Comparison of ENCODE assay signal across 19 cellular contexts in genomic region chr10:57919864-57920263, GRCh38.
A peak's percentile ranks its signal among the peaks of the same experiment; 100 is the strongest.
DNase-seq lines count a peak whose midpoint lies in the region; ATAC-seq, FAIRE-seq and TF ChIP-seq lines count a peak whose summit lies in the region.
"Had no signal": no experiment of that assay in that cellular context is flagged by ENCODE, and none has a peak within 500 bp of the region (broad histone marks: within the 10 kb centered on the region; RNA-seq: fewer than 3 reads in every experiment).

No MANE protein-coding gene starts in this region.

- H3K27ac ChIP-seq in pancreas, result no peak overlapping the region

- H3K27me3 ChIP-seq in bronchial epithelial cell (ENCODE audit: control insufficient read depth, insufficient read depth, low read length), result no peaks in the 10 kb centered on the region
- no peaks in the 10 kb centered on the region for H3K27me3 ChIP-seq in pancreas

- no peaks in the 10 kb centered on the region for H3K4me1 ChIP-seq in pancreas

- DNase-seq in DMS53 treated with DMSO at 0.1 percent for 48 hours (lab: John Stamatoyannopoulos, UW; ENCODE audit: unreplicated experiment) (peak; percentile 63), NCI-H460 (ENCODE audit: extremely low read depth, low read depth) (peak; percentile 3), bronchial epithelial cell (ENCODE audit: low read depth) (peak; percentile 66), pancreas (no peak), AML-193 (lab: John Stamatoyannopoulos, UW) (no peak)
- no peak for DNase-seq in activated T-helper 1 cell treated with anti-CD3 and anti-CD28 coated beads, Interleukin-12 subunit alpha, Interleukin-12 subunit beta, Interleukin-2, Interleukin-4 antibody, amounts not matched to agents 30 ng/mL and 10 ng/mL and 1 ng/mL, durations not matched to agents 14 hours and 24 hours and 36 hours (ENCODE audit: low spot score)
- DNase-seq: C1 segment of cervical spinal cord, DMS79 treated with DMSO at 0.1 percent for 48 hours, HCEC 1CT, NCI-H1105, NCI-H2029 treated with DMSO at 0.1 percent for 48 hours, NCI-H345, NCI-H524 treated with DMSO at 0.1 percent for 48 hours, SHP77 treated with DMSO at 0.1 percent for 48 hours had no signal

- H3K9me3 Mint-ChIP-seq in activated T-helper 1 cell treated with anti-CD3 and anti-CD28 coated beads, Interleukin-12 subunit alpha, Interleukin-12 subunit beta, Interleukin-2, Interleukin-4 antibody, amounts not matched to agents 30 ng/mL and 10 ng/mL and 1 ng/mL, durations not matched to agents 14 hours and 24 hours and 36 hours, result no peaks in the 10 kb centered on the region
- H3K9me3 Mint-ChIP-seq: GM23338 had no signal

- no peaks in the 10 kb centered on the region for H3K4me1 Mint-ChIP-seq in activated T-helper 1 cell treated with anti-CD3 and anti-CD28 coated beads, Interleukin-12 subunit alpha, Interleukin-12 subunit beta, Interleukin-2, Interleukin-4 antibody, amounts not matched to agents 30 ng/mL and 10 ng/mL and 1 ng/mL, durations not matched to agents 14 hours and 24 hours and 36 hours (ENCODE audit: low read depth)

- peak in 1 of 4 donors; percentile 27 for ATAC-seq in pancreas
- no peak for ATAC-seq in GM19351 (IDR thresholded peaks at IDR 0.05; ENCODE audit: unreplicated experiment)
- ATAC-seq: GM23338, K562, SK-N-SH treated with all-trans-retinoic acid at 6 μM for 48 hours had no signal

- no peaks in the 10 kb centered on the region for H3K27me3 Mint-ChIP-seq in activated T-helper 1 cell treated with anti-CD3 and anti-CD28 coated beads, Interleukin-12 subunit alpha, Interleukin-12 subunit beta, Interleukin-2, Interleukin-4 antibody, amounts not matched to agents 30 ng/mL and 10 ng/mL and 1 ng/mL, durations not matched to agents 14 hours and 24 hours and 36 hours (ENCODE audit: insufficient read depth)

- H3K4me3 Mint-ChIP-seq in activated T-helper 1 cell treated with anti-CD3 and anti-CD28 coated beads, Interleukin-12 subunit alpha, Interleukin-12 subunit beta, Interleukin-2, Interleukin-4 antibody, amounts not matched to agents 30 ng/mL and 10 ng/mL and 1 ng/mL, durations not matched to agents 14 hours and 24 hours and 36 hours, result no peak overlapping the region
- H3K4me3 Mint-ChIP-seq: GM23338 had no signal

- no peaks in the 10 kb centered on the region for H3K36me3 ChIP-seq in bronchial epithelial cell (ENCODE audit: control insufficient read depth, insufficient read depth, low read length)
- H3K36me3 ChIP-seq in pancreas, result no peaks in the 10 kb centered on the region

- 67 to 78% methylated on average over 1 of the region's 1 CpG for WGBS in pancreas, 2 donors

- H3K4me3 ChIP-seq in bronchial epithelial cell (ENCODE audit: low read depth, low read length), result no peak overlapping the region
- H3K4me3 ChIP-seq in pancreas, result no peak overlapping the region
- H3K4me3 ChIP-seq: GM23338, K562 had no signal

- no peak overlapping the region for H3K27ac Mint-ChIP-seq in activated T-helper 1 cell treated with anti-CD3 and anti-CD28 coated beads, Interleukin-12 subunit alpha, Interleukin-12 subunit beta, Interleukin-2, Interleukin-4 antibody, amounts not matched to agents 30 ng/mL and 10 ng/mL and 1 ng/mL, durations not matched to agents 14 hours and 24 hours and 36 hours
- H3K27ac Mint-ChIP-seq: GM23338 had no signal

- intact Hi-C loops in pancreas (cut with DNase I), result no loop called here
- intact Hi-C loops in activated T-helper 1 cell treated with anti-CD3 and anti-CD28 coated beads, Interleukin-12 subunit alpha, Interleukin-12 subunit beta, Interleukin-2, Interleukin-4 antibody, amounts not matched to agents 30 ng/mL and 10 ng/mL and 1 ng/mL, durations not matched to agents 14 hours and 24 hours and 36 hours (cut with micrococcal nuclease), result no loop called here

- H3K9me3 ChIP-seq in pancreas, result no peaks in the 10 kb centered on the region

- TF ChIP-seq CTCF in bronchial epithelial cell (IDR thresholded peaks at IDR 0.05; ENCODE audit: insufficient read depth, low read length, severe bottlenecking) (no peak), pancreas (IDR thresholded peaks at IDR 0.05) (no peak)

- no peak for FAIRE-seq in bronchial epithelial cell (lab: Jason Lieb, UNC)
- FAIRE-seq in pancreas (lab: Jason Lieb, UNC), result peak; percentile 23
- FAIRE-seq: D721Med, K562 had no signal

- H3K36me3 Mint-ChIP-seq in activated T-helper 1 cell treated with anti-CD3 and anti-CD28 coated beads, Interleukin-12 subunit alpha, Interleukin-12 subunit beta, Interleukin-2, Interleukin-4 antibody, amounts not matched to agents 30 ng/mL and 10 ng/mL and 1 ng/mL, durations not matched to agents 14 hours and 24 hours and 36 hours (ENCODE audit: low read depth), result no peaks in the 10 kb centered on the region

Comparison
In these comparisons a context has a peak if more than half of its experiments do, and no peak if none do; other contexts are left out.
1. DNase-seq: peak in DMS53 treated with DMSO at 0.1 percent for 48 hours (single experiment), NCI-H460 (single experiment) and bronchial epithelial cell (single experiment); none in pancreas (0 of 6), AML-193 (0 of 2) and activated T-helper 1 cell treated with anti-CD3 and anti-CD28 coated beads, Interleukin-12 subunit alpha, Interleukin-12 subunit beta, Interleukin-2, Interleukin-4 antibody, amounts not matched to agents 30 ng/mL and 10 ng/mL and 1 ng/mL, durations not matched to agents 14 hours and 24 hours and 36 hours (single experiment).